8 cellular contexts compared by ENCODE assay signal in genomic region chrX:46545111-46546005, GRCh38. TPM values are rescaled to one million over a fixed set of nuclear protein-coding genes. Genes with fewer than 3 reads are reported as not detected.
A peak's percentile ranks its signal among the peaks of the same experiment; 100 is the strongest.
DNase-seq lines count a peak whose midpoint lies in the region; ATAC-seq and TF ChIP-seq lines count a peak whose summit lies in the region.

Gene ZNF674, minus strand, starts transcription at chrX:46545421. Its CDS starts 3,334 bp downstream, at chrX:46542087.

- H3K27ac ChIP-seq in adrenal gland = peak within 1 kb of the TSS; percentile 46 to 88 (median 74)
- peak within 1 kb of the TSS; percentile 85 for H3K27ac ChIP-seq in left ventricle myocardium inferior (replicated peaks)

- H3K9me3 Mint-ChIP-seq in progenitor cell of endocrine pancreas (ENCODE audit: low read depth) = peaks cover 13% of the 10 kb centered on the region

- peak in 1 of 2 donors; percentile 73 for TF ChIP-seq POLR2A in adrenal gland (IDR thresholded peaks at IDR 0.05)

- peaks cover 0 to 13% of the 10 kb centered on the region in 2 donors for H3K4me1 ChIP-seq in adrenal gland (replicated peaks in 1 of 2)
- peaks cover 31% of the 10 kb centered on the region for H3K4me1 ChIP-seq in left ventricle myocardium inferior

- TF ChIP-seq CTCF in GM12875 (IDR thresholded peaks at IDR 0.05; ENCODE audit: borderline replicate concordance, insufficient read depth, low read depth, low read length) = peak; percentile 30; the same call in 1 of the 2 replicates
- peak in 5 of 6 experiments; percentile 15 to 60 (median 51) for TF ChIP-seq CTCF in adrenal gland (IDR thresholded peaks at IDR 0.05)
- peak; percentile 47 for TF ChIP-seq CTCF in left ventricle myocardium inferior (IDR thresholded peaks at IDR 0.05; ENCODE audit: borderline replicate concordance)
- peak; percentile 43 for TF ChIP-seq CTCF in progenitor cell of endocrine pancreas (IDR thresholded peaks at IDR 0.05; ENCODE audit: unreplicated experiment)

- H3K36me3 Mint-ChIP-seq in progenitor cell of endocrine pancreas (ENCODE audit: insufficient read depth) = peaks cover 7% of the 10 kb centered on the region

- H3K27me3 ChIP-seq in adrenal gland (peaks cover 6% of the 10 kb centered on the region), left ventricle myocardium inferior (ENCODE audit: low read depth) (no peaks in the 10 kb centered on the region)

- H3K4me3 ChIP-seq in GM12875 (ENCODE audit: low read depth, low read length) (peak within 1 kb of the TSS; percentile 56), adrenal gland (peak within 1 kb of the TSS; percentile 17 to 60 (median 56)), left ventricle myocardium inferior (peak within 1 kb of the TSS; percentile 83)

- H3K9me3 ChIP-seq in adrenal gland (replicated peaks in 1 of 3) = no peaks in the 10 kb centered on the region
- H3K9me3 ChIP-seq in left ventricle myocardium inferior (replicated peaks) = no peaks in the 10 kb centered on the region

- DNase-seq in NCI-H128 (lab: John Stamatoyannopoulos, UW; ENCODE audit: unreplicated experiment) (peak; percentile 83), SW 1271 (lab: John Stamatoyannopoulos, UW) (peak; percentile 44 to 74), adrenal gland (peak; percentile 88 to 95 (median 91)), left ventricle myocardium inferior (peak; percentile 92), progenitor cell of endocrine pancreas (ENCODE audit: low spot score, unreplicated experiment) (peak; percentile 80), ureter (ENCODE audit: low spot score) (peak; percentile 92)

- intact Hi-C loops in adrenal gland (cut with DNase I) = no loop called here
- intact Hi-C loops in left ventricle myocardium inferior (cut with micrococcal nuclease) = no loop called here

- H3K36me3 ChIP-seq in adrenal gland (replicated peaks in 1 of 2) = no peaks in the 10 kb centered on the region
- peaks cover 8% of the 10 kb centered on the region for H3K36me3 ChIP-seq in left ventricle myocardium inferior

- H3K4me3 Mint-ChIP-seq in progenitor cell of endocrine pancreas (ENCODE audit: low read depth) = peak within 1 kb of the TSS; percentile 97

- no peaks in the 10 kb centered on the region for H3K27me3 Mint-ChIP-seq in progenitor cell of endocrine pancreas

- WGBS in adrenal gland, 4 donors = 0 to 51% (median 17%) methylated on average over 4 to 57 of the region's 57 CpGs

- peaks cover 12% of the 10 kb centered on the region for H3K4me1 Mint-ChIP-seq in progenitor cell of endocrine pancreas (ENCODE audit: low read depth)

- ATAC-seq in HG02763 (IDR thresholded peaks at IDR 0.05; ENCODE audit: unreplicated experiment) = peak; percentile 82

- H3K27ac Mint-ChIP-seq in progenitor cell of endocrine pancreas = peak within 1 kb of the TSS; percentile 96

RNA-seq across cellular contexts. Expression of gene ZNF674, which starts in this region (rescaled TPM):
- total RNA-seq in adrenal gland = 10 to 100 TPM in 1 of 8 donors, 1 to 10 TPM in 7; 2.1 to 16.3 (median 4.6) TPM
- 1 to 10 TPM in 2 of 3 donors, under 1 TPM in 1; 0.71 to 3.6 (median 1.9) TPM for polyA plus RNA-seq in adrenal gland
- total RNA-seq in left ventricle myocardium inferior = 2.9 TPM
- 6.2 and 7.0 TPM in 2 replicates for total RNA-seq in progenitor cell of endocrine pancreas
- 8.5 TPM for total RNA-seq in ureter

Comparison
In these comparisons a context has a peak if more than half of its experiments do, and no peak if none do; other contexts are left out.
1. Peak in every context shown above with its lines: DNase-seq, ATAC-seq, H3K4me3 ChIP-seq and H3K27ac ChIP-seq.